In genomic region chr9:98231770-98232478, GRCh38 we compare ENCODE assay signal across 15 cellular contexts. TPM values are rescaled to one million over a fixed set of nuclear protein-coding genes. Genes with fewer than 3 reads are reported as not detected.
DNase-seq lines count a peak whose midpoint lies in the region; ATAC-seq, FAIRE-seq and TF ChIP-seq lines count a peak whose summit lies in the region.
"Had no signal": no experiment of that assay in that cellular context is flagged by ENCODE, and none has a peak within 500 bp of the region (broad histone marks: within the 10 kb centered on the region; RNA-seq: fewer than 3 reads in every experiment).

No MANE protein-coding gene starts in this region.

- H3K27me3 Mint-ChIP-seq in HFFc6 (ENCODE audit: insufficient read depth) = peaks cover 2% of the 10 kb centered on the region
- no peaks in the 10 kb centered on the region for H3K27me3 Mint-ChIP-seq in stimulated activated naive B cell treated with anti-CD40 and anti-IgM and Interleukin-4, amounts not matched to agents 10 μg/mL and 1 μg/mL and 100 μg/mL, for 72 hours
- H3K27me3 Mint-ChIP-seq in neural progenitor cell (ENCODE audit: insufficient read depth, low read depth) = peaks cover 5% of the 10 kb centered on the region
- H3K27me3 Mint-ChIP-seq: activated T-helper 17 cell treated with anti-CD3 and anti-CD28 coated beads, Interleukin-2, amount 50 U/mL, for 72 hours; naive thymus-derived CD4-positive, alpha-beta T cell had no signal

- H3K4me1 Mint-ChIP-seq in HFFc6 (ENCODE audit: low read depth) = peaks cover 58% of the 10 kb centered on the region
- H3K4me1 Mint-ChIP-seq in stimulated activated naive B cell treated with anti-CD40 and anti-IgM and Interleukin-4, amounts not matched to agents 10 μg/mL and 1 μg/mL and 100 μg/mL, for 72 hours = peaks cover 0 to 1% of the 10 kb centered on the region in 2 donors
- H3K4me1 Mint-ChIP-seq in neural progenitor cell = peaks cover 15% of the 10 kb centered on the region
- H3K4me1 Mint-ChIP-seq: naive thymus-derived CD4-positive, alpha-beta T cell had no signal

- DNase-seq in A549 (ENCODE audit: low read depth in 1 of 2, low spot score in 1 of 2) (peak in 1 of 2 experiments; percentile 33), HFFc6 (peak; percentile 79), brain microvascular endothelial cell (peak; percentile 84), left lung (no peak), neural progenitor cell (ENCODE audit: low spot score) (no peak), retina (no peak)
- no peak for DNase-seq in stimulated activated naive B cell treated with anti-CD40 and anti-IgM and Interleukin-4, amounts not matched to agents 10 μg/mL and 1 μg/mL and 100 μg/mL, for 72 hours
- DNase-seq: colonic mucosa; naive thymus-derived CD4-positive, alpha-beta T cell; NCI-H187; stimulated activated CD4-positive, alpha-beta T cell treated with anti-CD3 and anti-CD28 coated beads, Interleukin-2, amount 100 ng/mL, for 24 hours had no signal

- ATAC-seq in A549 (peak; percentile 88 to 92), left lung (peak; percentile 77), GM18517 (IDR thresholded peaks at IDR 0.05; ENCODE audit: unreplicated experiment) (no peak)
- ATAC-seq in stimulated activated naive B cell treated with anti-CD40 and anti-IgM and Interleukin-4, amounts not matched to agents 10 μg/mL and 1 μg/mL and 100 μg/mL, for 72 hours (replicated peaks) = no peak
- ATAC-seq: activated T-helper 17 cell treated with anti-CD3 and anti-CD28 coated beads, Interleukin-2, amount 50 U/mL, for 72 hours; naive thymus-derived CD4-positive, alpha-beta T cell had no signal

- no peak for TF ChIP-seq EP300 in A549 (IDR thresholded peaks at IDR 0.05)

- H3K27me3 ChIP-seq in brain microvascular endothelial cell (replicated peaks) = no peaks in the 10 kb centered on the region
- no peaks in the 10 kb centered on the region for H3K27me3 ChIP-seq in left lung
- H3K27me3 ChIP-seq in neural progenitor cell = no peaks in the 10 kb centered on the region
- H3K27me3 ChIP-seq: colonic mucosa had no signal

- in situ Hi-C loops in brain microvascular endothelial cell (cut with HindIII; ENCODE audit: low pct_ligation_motif_present, low sequenced_read_pairs) = no loop called here

- H3K4me3 Mint-ChIP-seq in HFFc6 (no peak overlapping the region; the same call in 1 of the 2 replicates), neural progenitor cell (no peak overlapping the region)
- no peak overlapping the region for H3K4me3 Mint-ChIP-seq in stimulated activated naive B cell treated with anti-CD40 and anti-IgM and Interleukin-4, amounts not matched to agents 10 μg/mL and 1 μg/mL and 100 μg/mL, for 72 hours
- H3K4me3 Mint-ChIP-seq: activated T-helper 17 cell treated with anti-CD3 and anti-CD28 coated beads, Interleukin-2, amount 50 U/mL, for 72 hours; naive thymus-derived CD4-positive, alpha-beta T cell had no signal

- H3K9me3 Mint-ChIP-seq in HFFc6 (no peaks in the 10 kb centered on the region), neural progenitor cell (no peaks in the 10 kb centered on the region)
- H3K9me3 Mint-ChIP-seq in stimulated activated naive B cell treated with anti-CD40 and anti-IgM and Interleukin-4, amounts not matched to agents 10 μg/mL and 1 μg/mL and 100 μg/mL, for 72 hours = no peaks in the 10 kb centered on the region
- H3K9me3 Mint-ChIP-seq: activated T-helper 17 cell treated with anti-CD3 and anti-CD28 coated beads, Interleukin-2, amount 50 U/mL, for 72 hours had no signal

- H3F3A ChIP-seq in neural progenitor cell (ENCODE audit: low read depth) = no peaks in the 10 kb centered on the region

- WGBS in A549 (ENCODE audit: missing lambda C conversion rate) = 60% methylated on average over 6 of the region's 6 CpGs

- no peak for FAIRE-seq in A549 (lab: Jason Lieb, UNC)
- FAIRE-seq: GM19239, TTC549 had no signal

- peak overlapping the region; percentile 44 to 68; a peak in 5 of 6 replicates for H3K27ac ChIP-seq in A549
- peak overlapping the region; percentile 74 for H3K27ac ChIP-seq in brain microvascular endothelial cell
- H3K27ac ChIP-seq in left lung = peak overlapping the region in 1 of 2 donors; percentile 57
- H3K27ac ChIP-seq in neural progenitor cell = no peak overlapping the region

- H3K36me3 ChIP-seq in brain microvascular endothelial cell (replicated peaks) (peaks cover 23% of the 10 kb centered on the region), left lung (peaks cover 0 to 100% of the 10 kb centered on the region in 2 donors), neural progenitor cell (no peaks in the 10 kb centered on the region)

- peaks cover 55% of the 10 kb centered on the region for H3K36me3 Mint-ChIP-seq in HFFc6 (ENCODE audit: low read depth)
- peaks cover 0 to 7% of the 10 kb centered on the region in 2 donors for H3K36me3 Mint-ChIP-seq in stimulated activated naive B cell treated with anti-CD40 and anti-IgM and Interleukin-4, amounts not matched to agents 10 μg/mL and 1 μg/mL and 100 μg/mL, for 72 hours
- H3K36me3 Mint-ChIP-seq in neural progenitor cell = no peaks in the 10 kb centered on the region

- H3K4me3 ChIP-seq in A549 (no peak overlapping the region), brain microvascular endothelial cell (ENCODE audit: low read depth, low read length) (no peak overlapping the region), left lung (no peak overlapping the region), neural progenitor cell (no peak overlapping the region)
- H3K4me3 ChIP-seq: colonic mucosa had no signal

- no peaks in the 10 kb centered on the region for H3K79me2 ChIP-seq in neural progenitor cell (ENCODE audit: low read depth)

- TF ChIP-seq CTCF in A549 (IDR thresholded peaks at IDR 0.05) (no peak), HFFc6 (IDR thresholded peaks at IDR 0.05) (no peak), brain microvascular endothelial cell (IDR thresholded peaks at IDR 0.05; ENCODE audit: low read depth, low read length, missing control alignments) (no peak), left lung (IDR thresholded peaks at IDR 0.05) (no peak), neural progenitor cell (IDR thresholded peaks at IDR 0.05) (no peak)

- H3K9me3 ChIP-seq in A549 = no peaks in the 10 kb centered on the region
- no peaks in the 10 kb centered on the region for H3K9me3 ChIP-seq in left lung
- no peaks in the 10 kb centered on the region for H3K9me3 ChIP-seq in neural progenitor cell (ENCODE audit: low read depth)
- H3K9me3 ChIP-seq: colonic mucosa had no signal

- TF ChIP-seq POLR2A in A549 (IDR thresholded peaks at IDR 0.05; ENCODE audit: low read length) = no peak

- POLR2A ChIA-PET in A549 (lab: Yijun Ruan, JAX) = no interaction called here

- H3K27ac Mint-ChIP-seq in HFFc6 = peak overlapping the region; percentile 65
- no peak overlapping the region for H3K27ac Mint-ChIP-seq in stimulated activated naive B cell treated with anti-CD40 and anti-IgM and Interleukin-4, amounts not matched to agents 10 μg/mL and 1 μg/mL and 100 μg/mL, for 72 hours
- H3K27ac Mint-ChIP-seq in neural progenitor cell = no peak overlapping the region
- H3K27ac Mint-ChIP-seq: activated T-helper 17 cell treated with anti-CD3 and anti-CD28 coated beads, Interleukin-2, amount 50 U/mL, for 72 hours had no signal

- peak overlapping the region; percentile 58 for H3K4me2 ChIP-seq in A549
- no peak overlapping the region for H3K4me2 ChIP-seq in neural progenitor cell

- intact Hi-C loops in left lung (cut with DNase I) = no loop called here

- no peaks in the 10 kb centered on the region for H4K20me1 ChIP-seq in neural progenitor cell (ENCODE audit: low read depth)

- CTCF ChIA-PET in A549 (lab: Yijun Ruan, JAX) = interaction anchor here (0.7 to 10.2 kb wide), 5 partner anchors 8 to 158 kb away, joined by 3 to 62 read pairs (median 3); no protein-coding TSS in a partner anchor

- peaks cover 58% of the 10 kb centered on the region for H3K4me1 ChIP-seq in A549
- H3K4me1 ChIP-seq in left lung = peaks cover 0 to 36% of the 10 kb centered on the region in 2 donors
- no peaks in the 10 kb centered on the region for H3K4me1 ChIP-seq in neural progenitor cell

- no peak overlapping the region for H2AFZ ChIP-seq in neural progenitor cell (replicated peaks)

- H3K9ac ChIP-seq in neural progenitor cell = no peak overlapping the region

- no peak for TF ChIP-seq RAD21 in A549 (conservative IDR thresholded peaks at IDR 0.05 in 1 of 2, IDR thresholded peaks at IDR 0.05 in 1 of 2)

TF ChIP-seq in A549, 52 proteins besides CTCF, POLR2A, EP300 and RAD21:
- TF ChIP-seq ESRRA (IDR thresholded peaks at IDR 0.05; ENCODE audit: borderline replicate concordance, low read length) (no peak), FOSL2 (IDR thresholded peaks at IDR 0.05) (peak; percentile 41; the same call in 1 of the 2 replicates), FOSL2 (CRISPR knock-in tag; IDR thresholded peaks at IDR 0.05) (peak; percentile 86)

RNA-seq across cellular contexts. Expression of gene TBC1D2, which starts 23.5 kb away (rescaled TPM):
- polyA plus RNA-seq in A549 (2011; rRNA removed) (3.3 and 4.1 TPM in 2 replicates), A549 (2017; fragmentation: RNase III; extraction: RNeasy Plus Mini Kit Qiagen cat#74134 plus additional on column Dnase treatment) (6.5 to 7.5 TPM (median 7.3 TPM) in 3 replicates)
- 4.1 and 4.6 TPM in 2 replicates for polyA plus RNA-seq in A549 (2012; cell fraction: cytosol; rRNA removed)
- polyA plus RNA-seq in A549 (2012; cell fraction: nucleus; rRNA removed) = 11.3 and 11.9 TPM in 2 replicates
- 5.4 and 6.4 TPM in 2 replicates for polyA minus RNA-seq in A549 (2011; rRNA and poly(A)+ RNA removed)
- total RNA-seq in HFFc6 (2021; fragmentation: NEBNext Ultra II Directional; extraction: Animal tissue kit (Norgen Biotek cat#: 25700)) = 10 to 100 TPM; 31.9 to 39.4 (median 36.5) TPM
- total RNA-seq in left lung (100 to 1,000 TPM in 1 of 2 donors, 10 to 100 TPM in 1; 87.4 to 107 TPM), neural progenitor cell (ENCODE audit: low replicate concordance) (0.41 and 1.3 TPM in 2 replicates)

RNA-seq across cellular contexts. Expression of gene CORO2A, which starts 39.5 kb away (rescaled TPM):
- polyA plus RNA-seq in A549 (2011; rRNA removed) (2.0 and 3.1 TPM in 2 replicates), A549 (2017; fragmentation: RNase III; extraction: RNeasy Plus Mini Kit Qiagen cat#74134 plus additional on column Dnase treatment) (0.42 to 0.50 TPM (median 0.49 TPM) in 3 replicates)
- polyA plus RNA-seq in A549 (2012; cell fraction: cytosol; rRNA removed) = 0.42 and 0.53 TPM in 2 replicates
- 0.29 and 0.31 TPM in 2 replicates for polyA plus RNA-seq in A549 (2012; cell fraction: nucleus; rRNA removed)
- polyA minus RNA-seq in A549 (2011; rRNA and poly(A)+ RNA removed) = 2.4 and 4.8 TPM in 2 replicates
- 1 to 10 TPM in 3 of 6 experiments, under 1 TPM in 3; 0.84 to 2.4 (median 1.1) TPM for total RNA-seq in HFFc6 (2021; fragmentation: NEBNext Ultra II Directional; extraction: Animal tissue kit (Norgen Biotek cat#: 25700))
- total RNA-seq in left lung (10 to 100 TPM; 14.9 to 20.4 TPM), neural progenitor cell (ENCODE audit: low replicate concordance) (2.4 and 3.6 TPM in 2 replicates)

Comparison
In these comparisons a context has a peak if more than half of its experiments do, and no peak if none do; other contexts are left out.
1. ATAC-seq: peak in A549 (2 of 2) and left lung (single experiment); none in stimulated activated naive B cell treated with anti-CD40 and anti-IgM and Interleukin-4, amounts not matched to agents 10 μg/mL and 1 μg/mL and 100 μg/mL, for 72 hours (0 of 2) and GM18517 (single experiment).
2. DNase-seq: peak in HFFc6 (single experiment) and brain microvascular endothelial cell (single experiment); none in left lung (0 of 2), stimulated activated naive B cell treated with anti-CD40 and anti-IgM and Interleukin-4, amounts not matched to agents 10 μg/mL and 1 μg/mL and 100 μg/mL, for 72 hours (single experiment), neural progenitor cell (single experiment) and retina (single experiment).
3. RNA of gene TBC1D2, which starts 23.5 kb away (total RNA-seq): 87.4 to 107 TPM in left lung and 31.9 to 39.4 TPM in HFFc6; 0.41 to 1.3 TPM in neural progenitor cell; every median in the first group is over 10 times any median in the second.